In genomic region chr19:2805991-2806649, GRCh38 we compare ENCODE assay signal across 24 cellular contexts. TPM values are rescaled to one million over a fixed set of nuclear protein-coding genes. Genes with fewer than 3 reads are reported as not detected.
A peak's percentile ranks its signal among the peaks of the same experiment; 100 is the strongest.
DNase-seq lines count a peak whose midpoint lies in the region; ATAC-seq and TF ChIP-seq lines count a peak whose summit lies in the region.
"Had no signal": no experiment of that assay in that cellular context is flagged by ENCODE, and none has a peak within 500 bp of the region (broad histone marks: within the 10 kb centered on the region; RNA-seq: fewer than 3 reads in every experiment).

No MANE protein-coding gene starts in this region.

- no peak for ATAC-seq in natural killer cell treated with Interleukin-12 subunit alpha and Interleukin-12 subunit beta and Interleukin-15 and Interleukin-18, amount 100 ng/mL, for 72 hours
- no peak for ATAC-seq in natural killer cell
- ATAC-seq: GM23338 had no signal

- no peak overlapping the region for H3K27ac ChIP-seq in HEK293 (ENCODE audit: extremely low read depth, low read depth, low read length)
- H3K27ac ChIP-seq in RWPE1 = no peak overlapping the region
- H3K27ac ChIP-seq: KMS-11, PC-9 had no signal

- H3K4me3 ChIP-seq in HEK293 (ENCODE audit: low read depth, low read length) = no peak overlapping the region
- H3K4me3 ChIP-seq: GM23338, HAP-1, PC-9 had no signal

- H3K36me3 ChIP-seq in HEK293 (ENCODE audit: control insufficient read depth in 2 of 2, insufficient read depth in 1 of 2, low read length in 2 of 2) = peaks cover 7 to 96% of the 10 kb centered on the region in 2 experiments; a peak in 2 of 3 replicates

- TF ChIP-seq CTCF in natural killer cell (IDR thresholded peaks at IDR 0.05) (no peak), HEK293 (tag by site-specific recombination; IDR thresholded peaks at IDR 0.05) (no peak), RWPE1 (conservative IDR thresholded peaks at IDR 0.05; ENCODE audit: low read depth) (no peak)

- no peaks in the 10 kb centered on the region for H3K9me3 Mint-ChIP-seq in natural killer cell treated with Interleukin-12 subunit alpha and Interleukin-12 subunit beta and Interleukin-15 and Interleukin-18, amount 100 ng/mL, for 72 hours
- no peaks in the 10 kb centered on the region for H3K9me3 Mint-ChIP-seq in natural killer cell
- H3K9me3 Mint-ChIP-seq: GM23338; IgD-negative memory B cell; T-helper 1 cell treated with Interleukin-12 subunit alpha and Interleukin-12 subunit beta and Interleukin-4 antibody, amounts not matched to agents 30 μg/mL and 1 μg/mL, for 36 hours had no signal

- peaks cover 11% of the 10 kb centered on the region for H3K36me3 Mint-ChIP-seq in natural killer cell treated with Interleukin-12 subunit alpha and Interleukin-12 subunit beta and Interleukin-15 and Interleukin-18, amount 100 ng/mL, for 72 hours
- no peaks in the 10 kb centered on the region for H3K36me3 Mint-ChIP-seq in natural killer cell

- CTCF ChIA-PET in HEK293 (lab: Yijun Ruan, JAX) (interaction anchor here (1.0 kb wide), 1 partner anchor 13 kb away, joined by 5 read pairs; no protein-coding TSS in a partner anchor), RWPE1 (lab: Yijun Ruan, JAX) (no interaction called here)

- no peaks in the 10 kb centered on the region for H3K4me1 ChIP-seq in HEK293 (ENCODE audit: control insufficient read depth, insufficient read depth, low read length)
- H3K4me1 ChIP-seq: HAP-1 had no signal

- POLR2A ChIA-PET in HEK293 (lab: Yijun Ruan, JAX) (no interaction called here), RWPE1 (lab: Yijun Ruan, JAX; ENCODE audit: low non-redundant PET) (no interaction called here)

- H3K4me1 Mint-ChIP-seq in natural killer cell treated with Interleukin-12 subunit alpha and Interleukin-12 subunit beta and Interleukin-15 and Interleukin-18, amount 100 ng/mL, for 72 hours (ENCODE audit: low read depth in 2 of 2) = peaks cover 6 to 18% of the 10 kb centered on the region in 2 donors
- peaks cover 7 to 11% of the 10 kb centered on the region in 2 donors for H3K4me1 Mint-ChIP-seq in natural killer cell
- H3K4me1 Mint-ChIP-seq: GM23338 had no signal

- DNase-seq in natural killer cell treated with Interleukin-12 subunit alpha and Interleukin-12 subunit beta and Interleukin-15 and Interleukin-18, amount 100 ng/mL, for 72 hours (ENCODE audit: low spot score) = peak; percentile 49
- DNase-seq in natural killer cell (no peak), iPS-NIHi11 (ENCODE audit: low spot score) (peak; percentile 11), NCI-H187 (lab: John Stamatoyannopoulos, UW) (no peak), RWPE1 (ENCODE audit: low spot score) (no peak), NCI-H1105 treated with DMSO at 0.1 percent for 48 hours (lab: John Stamatoyannopoulos, UW) (no peak)
- DNase-seq: Calu3, DMS153, MM.1S, NCI-H1048, NCI-H1436, NCI-H187 treated with DMSO at 0.1 percent for 48 hours, NCI-H2171 treated with DMSO at 0.1 percent for 48 hours, NCI-H524, NCI-H774, PC-9, SHP77 treated with DMSO at 0.1 percent for 48 hours, SW 1271 had no signal

- no peaks in the 10 kb centered on the region for H3K9me3 ChIP-seq in HEK293 (ENCODE audit: control insufficient read depth, insufficient read depth, low read depth, low read length)
- H3K9me3 ChIP-seq: HAP-1 had no signal

- H3K27me3 Mint-ChIP-seq in natural killer cell treated with Interleukin-12 subunit alpha and Interleukin-12 subunit beta and Interleukin-15 and Interleukin-18, amount 100 ng/mL, for 72 hours = no peaks in the 10 kb centered on the region
- no peaks in the 10 kb centered on the region for H3K27me3 Mint-ChIP-seq in natural killer cell (ENCODE audit: low read depth in 2 of 2)
- H3K27me3 Mint-ChIP-seq: IgD-negative memory B cell had no signal

- intact Hi-C loops in natural killer cell (cut with micrococcal nuclease) = no loop called here

- H3K27ac Mint-ChIP-seq in natural killer cell treated with Interleukin-12 subunit alpha and Interleukin-12 subunit beta and Interleukin-15 and Interleukin-18, amount 100 ng/mL, for 72 hours = no peak overlapping the region
- no peak overlapping the region for H3K27ac Mint-ChIP-seq in natural killer cell
- H3K27ac Mint-ChIP-seq: GM23338; IgD-negative memory B cell; T-helper 1 cell treated with Interleukin-12 subunit alpha and Interleukin-12 subunit beta and Interleukin-4 antibody, amounts not matched to agents 30 μg/mL and 1 μg/mL, for 36 hours had no signal

- H3K4me3 Mint-ChIP-seq in natural killer cell treated with Interleukin-12 subunit alpha and Interleukin-12 subunit beta and Interleukin-15 and Interleukin-18, amount 100 ng/mL, for 72 hours = no peak overlapping the region
- H3K4me3 Mint-ChIP-seq in natural killer cell = no peak overlapping the region
- H3K4me3 Mint-ChIP-seq: GM23338; T-helper 1 cell treated with Interleukin-12 subunit alpha and Interleukin-12 subunit beta and Interleukin-4 antibody, amounts not matched to agents 30 μg/mL and 1 μg/mL, for 36 hours had no signal

TF ChIP-seq in HEK293, 187 proteins besides CTCF, POLR2A, EP300 and RAD21:
- TF ChIP-seq ZNF677 (tag by site-specific recombination; IDR thresholded peaks at IDR 0.05) = no peak
- TF ChIP-seq BCL11A (tag by site-specific recombination; IDR thresholded peaks at IDR 0.05; ENCODE audit: low read depth) = no peak
- TF ChIP-seq ZNF416 (tag by site-specific recombination; IDR thresholded peaks at IDR 0.05) = no peak
- no peak for TF ChIP-seq ZNF48 (tag by site-specific recombination; IDR thresholded peaks at IDR 0.05)
- no peak for TF ChIP-seq ZNF571 (tag by site-specific recombination; IDR thresholded peaks at IDR 0.05)
- peak; percentile 52 for TF ChIP-seq HIC1 (tag by site-specific recombination; IDR thresholded peaks at IDR 0.05)
- TF ChIP-seq ZNF76 (tag by site-specific recombination; IDR thresholded peaks at IDR 0.05; ENCODE audit: borderline replicate concordance, low read depth) = no peak
TF ChIP-seq in HEK293: peak in this region for 1.

RNA-seq across cellular contexts. Expression of gene ZNF554, which starts 13.5 kb away (rescaled TPM):
- 1 to 10 TPM in 1 of 2 donors, under 1 TPM in 1; 0.89 to 2.9 TPM for total RNA-seq in natural killer cell treated with Interleukin-12 subunit alpha and Interleukin-12 subunit beta and Interleukin-15 and Interleukin-18, amount 100 ng/mL, for 72 hours
- 1 to 10 TPM; 3.4 to 5.6 (median 3.7) TPM for total RNA-seq in natural killer cell

RNA-seq across cellular contexts. Expression of gene THOP1, which starts 20.8 kb away (rescaled TPM):
- 100 to 1,000 TPM; 105 to 224 TPM for total RNA-seq in natural killer cell treated with Interleukin-12 subunit alpha and Interleukin-12 subunit beta and Interleukin-15 and Interleukin-18, amount 100 ng/mL, for 72 hours
- total RNA-seq in natural killer cell = 10 to 100 TPM; 31.6 to 44.0 (median 33.4) TPM

RNA-seq across cellular contexts. Expression of gene SGTA, which starts 23.0 kb away (rescaled TPM):
- 100 to 1,000 TPM in 1 of 2 donors, 10 to 100 TPM in 1; 61.1 to 107 TPM for total RNA-seq in natural killer cell treated with Interleukin-12 subunit alpha and Interleukin-12 subunit beta and Interleukin-15 and Interleukin-18, amount 100 ng/mL, for 72 hours
- total RNA-seq in natural killer cell = 10 to 100 TPM; 35.2 to 38.1 (median 36.2) TPM

RNA-seq across cellular contexts. Expression of gene ZNF555, which starts 35.2 kb away (rescaled TPM):
- 1 to 10 TPM; 2.6 to 3.0 TPM for total RNA-seq in natural killer cell treated with Interleukin-12 subunit alpha and Interleukin-12 subunit beta and Interleukin-15 and Interleukin-18, amount 100 ng/mL, for 72 hours
- 1 to 10 TPM; 2.0 to 4.6 (median 2.9) TPM for total RNA-seq in natural killer cell

Comparison
In these comparisons a context has a peak if more than half of its experiments do, and no peak if none do; other contexts are left out.
1. DNase-seq: peak in natural killer cell treated with Interleukin-12 subunit alpha and Interleukin-12 subunit beta and Interleukin-15 and Interleukin-18, amount 100 ng/mL, for 72 hours (single experiment) and iPS-NIHi11 (single experiment); none in natural killer cell (single experiment), NCI-H187 (0 of 2), RWPE1 (single experiment) and NCI-H1105 treated with DMSO at 0.1 percent for 48 hours (single experiment).